19 cellular contexts compared by ENCODE assay signal in the genomic region with DNA sequence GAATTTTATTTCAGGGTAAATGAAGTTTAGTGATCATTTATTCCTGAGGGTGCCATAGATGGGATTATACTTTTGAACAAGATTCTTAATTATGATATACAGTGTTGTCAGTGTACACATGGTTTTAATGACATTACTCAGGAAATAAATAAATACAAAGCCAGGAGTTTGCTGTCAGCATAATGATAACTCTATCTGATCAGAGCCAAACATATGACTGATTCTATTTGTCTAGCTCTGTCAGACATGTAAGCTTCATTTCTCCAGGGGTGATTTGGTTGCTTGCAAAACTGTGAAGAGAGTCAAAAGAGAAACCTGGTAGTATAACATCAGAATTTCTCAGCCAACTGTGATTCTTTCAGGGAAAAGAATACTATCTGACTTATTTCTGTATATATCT.
"Had no signal": no experiment of that assay in that cellular context is flagged by ENCODE, and none has a peak within 500 bp of the region (broad histone marks: within the 10 kb centered on the region; RNA-seq: fewer than 3 reads in every experiment).

No MANE protein-coding gene starts in this region.

- H3K4me3 ChIP-seq: dorsolateral prefrontal cortex, esophagus squamous epithelium, gastroesophageal sphincter, left lung, lower lobe of right lung, neural progenitor cell, pancreas had no signal

- H3K9me3 ChIP-seq: esophagus squamous epithelium, gastroesophageal sphincter, lower lobe of right lung, pancreas had no signal

- H3K36me3 ChIP-seq: esophagus squamous epithelium, gastroesophageal sphincter, left lung, lower lobe of right lung, neural progenitor cell, pancreas had no signal

- H3K4me2 ChIP-seq: neural progenitor cell had no signal

- DNase-seq: cortex of kidney; dorsolateral prefrontal cortex; effector CD8-positive, alpha-beta T cell; esophagus squamous epithelium; foreskin fibroblast; glutamatergic neuron; left lung; lower lobe of right lung; midbrain; nucleus accumbens; pancreas; right cardiac atrium; small intestine; stimulated activated CD4-positive, alpha-beta T cell treated with anti-CD3 and anti-CD28 coated beads, Interleukin-2, amount 100 ng/mL, for 48 hours; stimulated activated naive CD4-positive, alpha-beta T cell treated with Interleukin-2 at 50 U/mL for 16 hours; trophoblast cell had no signal

- ATAC-seq: gastroesophageal sphincter; left lung; lower lobe of right lung; natural killer cell treated with Interleukin-12 subunit alpha and Interleukin-12 subunit beta and Interleukin-15 and Interleukin-18, amount 100 ng/mL, for 72 hours; pancreas; right cardiac atrium had no signal

- H3K9ac ChIP-seq: neural progenitor cell had no signal

- H2AFZ ChIP-seq: neural progenitor cell had no signal

- H3K4me1 ChIP-seq: esophagus squamous epithelium, gastroesophageal sphincter, left lung, lower lobe of right lung, neural progenitor cell, pancreas had no signal

- H3K27me3 ChIP-seq: dorsolateral prefrontal cortex, esophagus squamous epithelium, gastroesophageal sphincter, left lung, neural progenitor cell, pancreas had no signal

- H3K27ac ChIP-seq: dorsolateral prefrontal cortex, esophagus squamous epithelium, gastroesophageal sphincter, left lung, lower lobe of right lung, neural progenitor cell, pancreas had no signal
